Comparison of ENCODE assay signal across 1 cellular context in the genomic region with DNA sequence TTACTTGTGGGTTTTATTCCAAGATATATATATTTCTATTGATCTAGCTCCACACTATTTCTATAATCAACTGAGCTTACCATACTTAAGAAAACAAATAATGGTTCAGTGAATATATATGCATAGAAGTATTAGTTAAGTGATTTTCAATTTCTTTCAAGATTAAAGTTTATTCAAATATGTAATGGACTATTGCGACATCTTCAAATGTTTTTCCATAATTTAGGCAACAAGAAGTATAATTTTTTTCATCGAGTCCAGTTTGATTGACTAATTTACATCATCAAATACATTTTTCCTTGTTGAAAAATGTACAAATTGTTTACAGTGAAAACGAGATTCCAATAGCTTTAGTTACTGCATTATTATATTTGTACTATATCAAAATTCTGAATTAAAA.
A peak's percentile ranks its signal among the peaks of the same experiment; 100 is the strongest.
TF ChIP-seq lines count a peak whose summit lies in the region.

No MANE protein-coding gene starts in this region.

TF ChIP-seq in K562, 482 proteins besides CTCF, POLR2A, EP300 and RAD21 (continued from another document):
- TF ChIP-seq, protein P1, sequence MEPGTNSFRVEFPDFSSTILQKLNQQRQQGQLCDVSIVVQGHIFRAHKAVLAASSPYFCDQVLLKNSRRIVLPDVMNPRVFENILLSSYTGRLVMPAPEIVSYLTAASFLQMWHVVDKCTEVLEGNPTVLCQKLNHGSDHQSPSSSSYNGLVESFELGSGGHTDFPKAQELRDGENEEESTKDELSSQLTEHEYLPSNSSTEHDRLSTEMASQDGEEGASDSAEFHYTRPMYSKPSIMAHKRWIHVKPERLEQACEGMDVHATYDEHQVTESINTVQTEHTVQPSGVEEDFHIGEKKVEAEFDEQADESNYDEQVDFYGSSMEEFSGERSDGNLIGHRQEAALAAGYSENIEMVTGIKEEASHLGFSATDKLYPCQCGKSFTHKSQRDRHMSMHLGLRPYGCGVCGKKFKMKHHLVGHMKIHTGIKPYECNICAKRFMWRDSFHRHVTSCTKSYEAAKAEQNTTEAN (CRISPR knock-in tag; IDR thresholded peaks at IDR 0.05), result no peak
- TF ChIP-seq E2F3 (CRISPR knock-in tag; IDR thresholded peaks at IDR 0.05) (no peak), CEBPB (tag; IDR thresholded peaks at IDR 0.05) (peak; percentile 49), CEBPG (CRISPR knock-in tag; IDR thresholded peaks at IDR 0.05) (no peak), CEBPG (tag; conservative IDR thresholded peaks at IDR 0.05 in 1 of 2, IDR thresholded peaks at IDR 0.05 in 1 of 2) (peak in 1 of 2 experiments; percentile 85; a peak in 2 of 4 replicates), ZKSCAN8 (CRISPR knock-in tag; IDR thresholded peaks at IDR 0.05) (no peak), ATF7 (IDR thresholded peaks at IDR 0.05) (no peak), IFI16 (CRISPR knock-in tag; IDR thresholded peaks at IDR 0.05) (no peak)
- TF ChIP-seq, protein P2, sequence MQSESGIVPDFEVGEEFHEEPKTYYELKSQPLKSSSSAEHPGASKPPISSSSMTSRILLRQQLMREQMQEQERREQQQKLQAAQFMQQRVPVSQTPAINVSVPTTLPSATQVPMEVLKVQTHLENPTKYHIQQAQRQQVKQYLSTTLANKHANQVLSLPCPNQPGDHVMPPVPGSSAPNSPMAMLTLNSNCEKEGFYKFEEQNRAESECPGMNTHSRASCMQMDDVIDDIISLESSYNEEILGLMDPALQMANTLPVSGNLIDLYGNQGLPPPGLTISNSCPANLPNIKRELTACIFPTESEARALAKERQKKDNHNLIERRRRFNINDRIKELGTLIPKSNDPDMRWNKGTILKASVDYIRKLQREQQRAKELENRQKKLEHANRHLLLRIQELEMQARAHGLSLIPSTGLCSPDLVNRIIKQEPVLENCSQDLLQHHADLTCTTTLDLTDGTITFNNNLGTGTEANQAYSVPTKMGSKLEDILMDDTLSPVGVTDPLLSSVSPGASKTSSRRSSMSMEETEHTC (IDR thresholded peaks at IDR 0.05), result no peak
- TF ChIP-seq, protein P3, sequence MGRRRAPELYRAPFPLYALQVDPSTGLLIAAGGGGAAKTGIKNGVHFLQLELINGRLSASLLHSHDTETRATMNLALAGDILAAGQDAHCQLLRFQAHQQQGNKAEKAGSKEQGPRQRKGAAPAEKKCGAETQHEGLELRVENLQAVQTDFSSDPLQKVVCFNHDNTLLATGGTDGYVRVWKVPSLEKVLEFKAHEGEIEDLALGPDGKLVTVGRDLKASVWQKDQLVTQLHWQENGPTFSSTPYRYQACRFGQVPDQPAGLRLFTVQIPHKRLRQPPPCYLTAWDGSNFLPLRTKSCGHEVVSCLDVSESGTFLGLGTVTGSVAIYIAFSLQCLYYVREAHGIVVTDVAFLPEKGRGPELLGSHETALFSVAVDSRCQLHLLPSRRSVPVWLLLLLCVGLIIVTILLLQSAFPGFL (CRISPR knock-in tag; IDR thresholded peaks at IDR 0.05), result no peak
- TF ChIP-seq, protein P4, sequence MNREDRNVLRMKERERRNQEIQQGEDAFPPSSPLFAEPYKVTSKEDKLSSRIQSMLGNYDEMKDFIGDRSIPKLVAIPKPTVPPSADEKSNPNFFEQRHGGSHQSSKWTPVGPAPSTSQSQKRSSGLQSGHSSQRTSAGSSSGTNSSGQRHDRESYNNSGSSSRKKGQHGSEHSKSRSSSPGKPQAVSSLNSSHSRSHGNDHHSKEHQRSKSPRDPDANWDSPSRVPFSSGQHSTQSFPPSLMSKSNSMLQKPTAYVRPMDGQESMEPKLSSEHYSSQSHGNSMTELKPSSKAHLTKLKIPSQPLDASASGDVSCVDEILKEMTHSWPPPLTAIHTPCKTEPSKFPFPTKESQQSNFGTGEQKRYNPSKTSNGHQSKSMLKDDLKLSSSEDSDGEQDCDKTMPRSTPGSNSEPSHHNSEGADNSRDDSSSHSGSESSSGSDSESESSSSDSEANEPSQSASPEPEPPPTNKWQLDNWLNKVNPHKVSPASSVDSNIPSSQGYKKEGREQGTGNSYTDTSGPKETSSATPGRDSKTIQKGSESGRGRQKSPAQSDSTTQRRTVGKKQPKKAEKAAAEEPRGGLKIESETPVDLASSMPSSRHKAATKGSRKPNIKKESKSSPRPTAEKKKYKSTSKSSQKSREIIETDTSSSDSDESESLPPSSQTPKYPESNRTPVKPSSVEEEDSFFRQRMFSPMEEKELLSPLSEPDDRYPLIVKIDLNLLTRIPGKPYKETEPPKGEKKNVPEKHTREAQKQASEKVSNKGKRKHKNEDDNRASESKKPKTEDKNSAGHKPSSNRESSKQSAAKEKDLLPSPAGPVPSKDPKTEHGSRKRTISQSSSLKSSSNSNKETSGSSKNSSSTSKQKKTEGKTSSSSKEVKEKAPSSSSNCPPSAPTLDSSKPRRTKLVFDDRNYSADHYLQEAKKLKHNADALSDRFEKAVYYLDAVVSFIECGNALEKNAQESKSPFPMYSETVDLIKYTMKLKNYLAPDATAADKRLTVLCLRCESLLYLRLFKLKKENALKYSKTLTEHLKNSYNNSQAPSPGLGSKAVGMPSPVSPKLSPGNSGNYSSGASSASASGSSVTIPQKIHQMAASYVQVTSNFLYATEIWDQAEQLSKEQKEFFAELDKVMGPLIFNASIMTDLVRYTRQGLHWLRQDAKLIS (CRISPR knock-in tag; IDR thresholded peaks at IDR 0.05), result no peak
- TF ChIP-seq, protein P5, sequence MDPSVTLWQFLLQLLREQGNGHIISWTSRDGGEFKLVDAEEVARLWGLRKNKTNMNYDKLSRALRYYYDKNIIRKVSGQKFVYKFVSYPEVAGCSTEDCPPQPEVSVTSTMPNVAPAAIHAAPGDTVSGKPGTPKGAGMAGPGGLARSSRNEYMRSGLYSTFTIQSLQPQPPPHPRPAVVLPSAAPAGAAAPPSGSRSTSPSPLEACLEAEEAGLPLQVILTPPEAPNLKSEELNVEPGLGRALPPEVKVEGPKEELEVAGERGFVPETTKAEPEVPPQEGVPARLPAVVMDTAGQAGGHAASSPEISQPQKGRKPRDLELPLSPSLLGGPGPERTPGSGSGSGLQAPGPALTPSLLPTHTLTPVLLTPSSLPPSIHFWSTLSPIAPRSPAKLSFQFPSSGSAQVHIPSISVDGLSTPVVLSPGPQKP (CRISPR knock-in tag; IDR thresholded peaks at IDR 0.05), result no peak
TF ChIP-seq in K562: peak in this region for 2.
